8 cellular contexts compared by ENCODE assay signal in the genomic region with DNA sequence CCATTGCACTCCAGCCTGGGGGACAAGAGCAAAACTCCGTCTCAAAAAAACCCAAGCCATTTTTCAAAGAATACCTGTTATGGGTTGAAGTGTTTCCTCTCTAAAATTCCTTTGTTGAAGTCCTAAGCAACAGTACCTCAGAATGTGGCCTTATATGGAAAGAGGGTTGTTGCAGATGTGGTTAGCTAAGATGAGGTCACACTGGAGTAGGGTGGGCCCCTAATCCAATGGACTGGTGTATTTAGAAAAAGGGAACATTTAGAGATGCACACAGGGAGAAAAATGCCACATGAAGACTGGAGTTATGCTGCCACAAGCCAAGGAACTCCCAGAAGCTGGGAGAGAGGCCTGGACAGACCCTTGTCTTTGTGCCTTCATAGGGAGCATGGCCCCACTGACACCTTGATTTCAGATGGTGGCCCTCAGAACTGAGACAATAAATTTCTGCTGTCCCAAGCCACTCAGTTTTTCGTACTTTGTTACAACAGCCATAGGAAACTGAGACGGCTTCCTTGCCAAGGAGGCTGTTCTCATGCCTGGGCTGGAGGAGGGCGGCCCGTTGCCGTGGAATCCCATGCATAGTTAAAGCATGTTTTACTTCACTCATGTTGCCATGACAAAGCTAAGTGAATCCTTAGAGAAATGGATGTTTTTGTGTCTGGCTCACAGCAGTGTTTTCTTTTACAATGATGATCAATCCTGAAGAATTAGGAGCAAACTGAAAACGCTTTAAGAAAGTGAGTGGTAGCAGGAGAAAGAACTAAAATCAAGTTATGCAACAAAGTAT. TPM values are rescaled to one million over a fixed set of nuclear protein-coding genes. Genes with fewer than 3 reads are reported as not detected.
A peak's percentile ranks its signal among the peaks of the same experiment; 100 is the strongest.
DNase-seq lines count a peak whose midpoint lies in the region; ATAC-seq and TF ChIP-seq lines count a peak whose summit lies in the region.

No MANE protein-coding gene starts in this region.

- H2BK15ac ChIP-seq in mesendoderm (replicated peaks; ENCODE audit: low read depth) = no peak overlapping the region

- H2BK5ac ChIP-seq in mesendoderm (ENCODE audit: low read length) = no peak overlapping the region

- no CpG with 5 or more reads among the region's 7 CpGs for WGBS in mesendoderm (ENCODE audit: extremely low coverage, insufficient coverage, low lambda C conversion rate)

- no peak overlapping the region for H2AK5ac ChIP-seq in mesendoderm (ENCODE audit: low read length)

- no peaks in the 10 kb centered on the region for H3K79me2 ChIP-seq in mesendoderm (ENCODE audit: control insufficient read depth, insufficient read depth, low read length)

- no peak for ATAC-seq in central memory CD8-positive, alpha-beta T cell (replicated peaks; ENCODE audit: extremely low read depth, poor library complexity, severe bottlenecking)
- no peak for ATAC-seq in HG03354 (IDR thresholded peaks at IDR 0.05; ENCODE audit: poor library complexity, severe bottlenecking, unreplicated experiment)
- no peak for ATAC-seq in GM18867 (IDR thresholded peaks at IDR 0.05; ENCODE audit: unreplicated experiment)

- no peak overlapping the region for H3K4me3 Mint-ChIP-seq in T-helper 2 cell treated with Interferon-gamma antibody and Interleukin-4, amounts not matched to agents 5 μg/mL and 100 μg/mL, for 36 hours
- H3K4me3 Mint-ChIP-seq in central memory CD8-positive, alpha-beta T cell = no peak overlapping the region

- DNase-seq in T-helper 2 cell treated with Interferon-gamma antibody and Interleukin-4, amounts not matched to agents 5 μg/mL and 100 μg/mL, for 36 hours (ENCODE audit: low spot score) = no peak
- no peak for DNase-seq in T-helper 2 cell
- DNase-seq in central memory CD8-positive, alpha-beta T cell (ENCODE audit: low spot score in 2 of 2) = no peak
- peak; percentile 54 for DNase-seq in mesendoderm
- peak in 1 of 2 donors; percentile 38 for DNase-seq in tibial artery
- no peak for DNase-seq in cerebellar cortex (ENCODE audit: low spot score)

- H3K79me1 ChIP-seq in mesendoderm (ENCODE audit: low read length) = no peaks in the 10 kb centered on the region

- intact Hi-C loops in tibial artery (cut with DNase I; ENCODE audit: low total_unique reads) = no loop called here

- no peak overlapping the region for H3K4me2 ChIP-seq in mesendoderm (ENCODE audit: low read length)

- H3K23ac ChIP-seq in mesendoderm (ENCODE audit: low read length) = no peak overlapping the region

- no peak overlapping the region for H3K56ac ChIP-seq in mesendoderm (ENCODE audit: low read length)

- peaks cover 39% of the 10 kb centered on the region for H3K36me3 Mint-ChIP-seq in T-helper 2 cell treated with Interferon-gamma antibody and Interleukin-4, amounts not matched to agents 5 μg/mL and 100 μg/mL, for 36 hours (ENCODE audit: low read depth)
- peaks cover 34% of the 10 kb centered on the region for H3K36me3 Mint-ChIP-seq in central memory CD8-positive, alpha-beta T cell (ENCODE audit: insufficient read depth)

- no peak overlapping the region for H3K4me3 ChIP-seq in mesendoderm (ENCODE audit: low read length)
- no peak overlapping the region for H3K4me3 ChIP-seq in tibial artery

- TF ChIP-seq CTCF in tibial artery (IDR thresholded peaks at IDR 0.05) = no peak

- H2BK120ac ChIP-seq in mesendoderm (ENCODE audit: low read depth, low read length) = no peak overlapping the region

- H3K27me3 ChIP-seq in mesendoderm (ENCODE audit: insufficient read depth, low read length, poor library complexity) = no peaks in the 10 kb centered on the region
- H3K27me3 ChIP-seq in tibial artery = no peaks in the 10 kb centered on the region

- no peak overlapping the region for H3K18ac ChIP-seq in mesendoderm (ENCODE audit: low read length)

- no peak overlapping the region for H4K8ac ChIP-seq in mesendoderm (ENCODE audit: low read depth, low read length)

- peak overlapping the region; percentile 49 for H3K27ac Mint-ChIP-seq in T-helper 2 cell treated with Interferon-gamma antibody and Interleukin-4, amounts not matched to agents 5 μg/mL and 100 μg/mL, for 36 hours
- peak overlapping the region; percentile 85 for H3K27ac Mint-ChIP-seq in central memory CD8-positive, alpha-beta T cell (ENCODE audit: low read depth)

- no peak overlapping the region for H3K9ac ChIP-seq in mesendoderm (ENCODE audit: low read length)

- H3K27me3 Mint-ChIP-seq in T-helper 2 cell treated with Interferon-gamma antibody and Interleukin-4, amounts not matched to agents 5 μg/mL and 100 μg/mL, for 36 hours (ENCODE audit: low read depth) = no peaks in the 10 kb centered on the region
- H3K27me3 Mint-ChIP-seq in central memory CD8-positive, alpha-beta T cell = no peaks in the 10 kb centered on the region

- H3K36me3 ChIP-seq in mesendoderm (ENCODE audit: control insufficient read depth, insufficient read depth, low read length) (no peaks in the 10 kb centered on the region), tibial artery (peaks cover 4 to 32% (median 28%) of the 10 kb centered on the region in 3 donors)

- H3K9me3 ChIP-seq in tibial artery = no peaks in the 10 kb centered on the region

- H3K9me3 Mint-ChIP-seq in T-helper 2 cell treated with Interferon-gamma antibody and Interleukin-4, amounts not matched to agents 5 μg/mL and 100 μg/mL, for 36 hours = no peaks in the 10 kb centered on the region
- no peaks in the 10 kb centered on the region for H3K9me3 Mint-ChIP-seq in central memory CD8-positive, alpha-beta T cell

- H3K4me1 Mint-ChIP-seq in T-helper 2 cell treated with Interferon-gamma antibody and Interleukin-4, amounts not matched to agents 5 μg/mL and 100 μg/mL, for 36 hours (ENCODE audit: low read depth) = peaks cover 11% of the 10 kb centered on the region
- peaks cover 26% of the 10 kb centered on the region for H3K4me1 Mint-ChIP-seq in central memory CD8-positive, alpha-beta T cell

- H3K4ac ChIP-seq in mesendoderm (ENCODE audit: low read depth, low read length) = no peak overlapping the region

- H4K5ac ChIP-seq in mesendoderm (ENCODE audit: low read length) = no peak overlapping the region

- H3K27ac ChIP-seq in mesendoderm (ENCODE audit: low read depth, low read length) = no peak overlapping the region
- peak overlapping the region; percentile 46 to 63 for H3K27ac ChIP-seq in tibial artery

- H3K4me1 ChIP-seq in mesendoderm (ENCODE audit: control insufficient read depth, low read depth, low read length) (no peaks in the 10 kb centered on the region), tibial artery (peaks cover 0 to 15% (median 3%) of the 10 kb centered on the region in 4 donors)

RNA-seq across cellular contexts. Expression of gene TRAPPC2, which starts 16.5 kb away (rescaled TPM):
- polyA plus RNA-seq in mesendoderm (2013, experiment 1 of 2) = 5.9 TPM
- polyA plus RNA-seq in mesendoderm (2013, experiment 2 of 2) = 5.5 TPM

RNA-seq across cellular contexts. Expression of gene OFD1, which starts 16.7 kb away (rescaled TPM):
- polyA plus RNA-seq in mesendoderm (2013, experiment 1 of 2) = 21.3 TPM
- 21.7 TPM for polyA plus RNA-seq in mesendoderm (2013, experiment 2 of 2)

RNA-seq across cellular contexts. Expression of gene RAB9A, which starts 29.0 kb away (rescaled TPM):
- 23.3 TPM for polyA plus RNA-seq in mesendoderm (2013, experiment 1 of 2)
- polyA plus RNA-seq in mesendoderm (2013, experiment 2 of 2) = 22.9 TPM
